8 cellular contexts compared by ENCODE assay signal in genomic region chr16:24036614-24037013, GRCh38.
A peak's percentile ranks its signal among the peaks of the same experiment; 100 is the strongest.
DNase-seq lines count a peak whose midpoint lies in the region; ATAC-seq, FAIRE-seq and TF ChIP-seq lines count a peak whose summit lies in the region.

No MANE protein-coding gene starts in this region.

- WGBS in smooth muscle cell (ENCODE audit: low lambda C conversion rate) = 23% methylated on average over 8 of the region's 8 CpGs

- no peak overlapping the region for H3K9ac ChIP-seq in astrocyte (ENCODE audit: low read length)
- no peak overlapping the region for H3K9ac ChIP-seq in smooth muscle cell (ENCODE audit: low read depth)

- no peaks in the 10 kb centered on the region for H3K9me3 Mint-ChIP-seq in astrocyte (ENCODE audit: unreplicated experiment)

- H3K27ac ChIP-seq in HL-60 (replicated peaks) (no peak overlapping the region), SJCRH30 (no peak overlapping the region), astrocyte (ENCODE audit: low read depth, low read length) (no peak overlapping the region), smooth muscle cell (ENCODE audit: low read depth) (no peak overlapping the region)

- no peak for ATAC-seq in HG03565 (IDR thresholded peaks at IDR 0.05; ENCODE audit: unreplicated experiment)
- ATAC-seq in GM19035 (IDR thresholded peaks at IDR 0.05; ENCODE audit: unreplicated experiment) = no peak

- H2AFZ ChIP-seq in astrocyte (ENCODE audit: low read depth, low read length) (no peak overlapping the region), smooth muscle cell (ENCODE audit: low read depth) (no peak overlapping the region)

- H3K4me3 Mint-ChIP-seq in astrocyte (ENCODE audit: unreplicated experiment) = no peak overlapping the region

- no peak overlapping the region for H3K27ac Mint-ChIP-seq in astrocyte (ENCODE audit: unreplicated experiment)

- H3K4me1 Mint-ChIP-seq in astrocyte (ENCODE audit: low read depth, unreplicated experiment) = no peaks in the 10 kb centered on the region

- H3K27me3 ChIP-seq in HL-60 (ENCODE audit: insufficient read depth, poor library complexity, severe bottlenecking) (no peaks in the 10 kb centered on the region), SJCRH30 (no peaks in the 10 kb centered on the region), astrocyte (ENCODE audit: insufficient read depth, low read length) (no peaks in the 10 kb centered on the region), smooth muscle cell (ENCODE audit: low read depth) (peaks cover 1% of the 10 kb centered on the region)

- peaks cover 20% of the 10 kb centered on the region for H3K27me3 Mint-ChIP-seq in astrocyte (ENCODE audit: low read depth, unreplicated experiment)

- no peaks in the 10 kb centered on the region for H3K4me1 ChIP-seq in SJCRH30
- no peaks in the 10 kb centered on the region for H3K4me1 ChIP-seq in astrocyte (ENCODE audit: insufficient read depth, low read length)
- H3K4me1 ChIP-seq in smooth muscle cell (ENCODE audit: low read depth) = no peaks in the 10 kb centered on the region

- peak; percentile 74 for DNase-seq in D721Med (ENCODE audit: insufficient read length, low spot score)
- DNase-seq in HL-60 (ENCODE audit: low read depth in 1 of 2, low spot score in 1 of 2) = peak; percentile 11 to 40
- DNase-seq in SJCRH30 = peak; percentile 36 to 64
- peak; percentile 4 for DNase-seq in astrocyte (ENCODE audit: low read depth)
- DNase-seq in hepatic stellate cell (ENCODE audit: low spot score) = peak; percentile 69
- DNase-seq in smooth muscle cell (lab: John Stamatoyannopoulos, UW; ENCODE audit: unreplicated experiment) = no peak

- TF ChIP-seq CTCF in D721Med (IDR thresholded peaks at IDR 0.05; ENCODE audit: insufficient read depth, missing control alignments) (peak; percentile 80), HL-60 (IDR thresholded peaks at IDR 0.05; ENCODE audit: insufficient read depth, low read length) (peak; percentile 56), astrocyte (IDR thresholded peaks at IDR 0.05; ENCODE audit: insufficient read depth, low read depth, low read length) (peak; percentile 60), smooth muscle cell (IDR thresholded peaks at IDR 0.05; ENCODE audit: borderline replicate concordance, insufficient read depth, poor library complexity, severe bottlenecking) (peak; percentile 67)

- FAIRE-seq in D721Med (lab: Jason Lieb, UNC) (no peak), astrocyte (lab: Jason Lieb, UNC) (no peak)

- H3K9me3 ChIP-seq in SJCRH30 (replicated peaks) (no peaks in the 10 kb centered on the region), astrocyte (ENCODE audit: insufficient read depth, low read depth, low read length) (no peaks in the 10 kb centered on the region), smooth muscle cell (replicated peaks; ENCODE audit: low read depth) (no peaks in the 10 kb centered on the region)

- H3K36me3 ChIP-seq in SJCRH30 (no peaks in the 10 kb centered on the region), astrocyte (ENCODE audit: insufficient read depth, low read length) (no peaks in the 10 kb centered on the region), smooth muscle cell (ENCODE audit: low read depth) (no peaks in the 10 kb centered on the region)

- H3K4me2 ChIP-seq in astrocyte (ENCODE audit: low read length) = no peak overlapping the region
- H3K4me2 ChIP-seq in smooth muscle cell = no peak overlapping the region

- H3K79me2 ChIP-seq in astrocyte (ENCODE audit: insufficient read depth, low read length) = no peaks in the 10 kb centered on the region
- no peaks in the 10 kb centered on the region for H3K79me2 ChIP-seq in smooth muscle cell (ENCODE audit: low read depth)

- peaks cover 2% of the 10 kb centered on the region for H3K36me3 Mint-ChIP-seq in astrocyte (ENCODE audit: low read depth, unreplicated experiment)

- H4K20me1 ChIP-seq in astrocyte (ENCODE audit: insufficient read depth, low read length) (no peaks in the 10 kb centered on the region), smooth muscle cell (ENCODE audit: low read depth) (no peaks in the 10 kb centered on the region)

- no peaks in the 10 kb centered on the region for H3F3A ChIP-seq in smooth muscle cell (ENCODE audit: low read depth)

- H3K4me3 ChIP-seq in HL-60 (replicated peaks; ENCODE audit: insufficient read depth, low read length) (no peak overlapping the region), SJCRH30 (no peak overlapping the region), astrocyte (ENCODE audit: insufficient read depth, low read depth, low read length) (no peak overlapping the region), smooth muscle cell (no peak overlapping the region)
